Comparison of ENCODE assay signal across 17 cellular contexts in the genomic region with DNA sequence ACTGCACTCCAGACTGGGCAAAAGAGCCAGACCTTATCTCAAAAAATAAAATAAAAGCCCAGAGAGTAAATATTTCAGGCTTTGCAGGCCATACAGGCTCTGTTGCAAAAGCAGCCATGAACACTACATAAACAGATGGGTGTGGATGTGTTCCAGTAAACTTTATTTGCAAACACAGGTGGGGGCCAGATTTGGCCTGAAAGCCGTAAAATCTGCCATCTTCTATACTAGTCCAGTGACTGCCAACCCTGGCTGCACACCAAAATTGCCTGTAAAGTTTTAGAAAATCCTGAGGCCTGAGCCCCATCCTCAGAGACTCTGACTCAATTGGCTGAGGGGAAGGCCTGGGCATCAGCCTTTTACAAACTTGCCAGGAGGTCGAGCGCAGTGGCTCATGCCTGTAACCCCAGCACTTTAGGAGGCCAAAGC.
DNase-seq lines count a peak whose midpoint lies in the region; ATAC-seq and TF ChIP-seq lines count a peak whose summit lies in the region.
"Had no signal": no experiment of that assay in that cellular context is flagged by ENCODE, and none has a peak within 500 bp of the region (broad histone marks: within the 10 kb centered on the region; RNA-seq: fewer than 3 reads in every experiment).

No MANE protein-coding gene starts in this region.

- peak overlapping the region; percentile 74 for H3K27ac ChIP-seq in left ventricle myocardium inferior (replicated peaks)
- H3K27ac ChIP-seq in spleen: peak overlapping the region in 6 of 8 donors; percentile 12 to 55 (median 33)
- H3K27ac ChIP-seq: neural progenitor cell had no signal

- no peaks in the 10 kb centered on the region for H3K27me3 ChIP-seq in left ventricle myocardium inferior (ENCODE audit: low read depth)
- H3K27me3 ChIP-seq in spleen (replicated peaks in 1 of 7): no peaks in the 10 kb centered on the region
- H3K27me3 ChIP-seq: neural progenitor cell had no signal

- H3K4me3 Mint-ChIP-seq in activated naive CD8-positive, alpha-beta T cell treated with anti-CD3 and anti-CD28 coated beads, Interleukin-2, amount 10 ng/mL, durations not matched to agents 7 days and 5 days: no peak overlapping the region
- H3K4me3 Mint-ChIP-seq in activated naive CD8-positive, alpha-beta T cell treated with anti-CD3 and anti-CD28 coated beads for 36 hours: no peak overlapping the region
- H3K4me3 Mint-ChIP-seq: CD4-positive, alpha-beta memory T cell; neural progenitor cell had no signal

- H3K36me3 ChIP-seq in left ventricle myocardium inferior: peaks cover 41% of the 10 kb centered on the region
- peaks cover 0 to 95% (median 44%) of the 10 kb centered on the region in 6 donors for H3K36me3 ChIP-seq in spleen

- no peaks in the 10 kb centered on the region for H3K9me3 Mint-ChIP-seq in activated naive CD8-positive, alpha-beta T cell treated with anti-CD3 and anti-CD28 coated beads, Interleukin-2, amount 10 ng/mL, durations not matched to agents 7 days and 5 days
- H3K9me3 Mint-ChIP-seq in activated naive CD8-positive, alpha-beta T cell treated with anti-CD3 and anti-CD28 coated beads for 36 hours: no peaks in the 10 kb centered on the region
- H3K9me3 Mint-ChIP-seq: activated T-helper 2 cell treated with anti-CD3 and anti-CD28 coated beads, Interferon-gamma antibody, Interleukin-2, Interleukin-4, amounts not matched to agents 10 μg/mL and 5 μg/mL and 100 μg/mL, durations not matched to agents 14 hours and 24 hours and 36 hours; CD4-positive, alpha-beta memory T cell; neural progenitor cell had no signal

- POLR2A ChIA-PET in activated naive CD8-positive, alpha-beta T cell treated with anti-CD3 and anti-CD28 coated beads, Interleukin-2, amount 10 ng/mL, durations not matched to agents 7 days and 5 days (lab: Charles Lee): no interaction called here

- peaks cover 54% of the 10 kb centered on the region for H3K4me1 ChIP-seq in left ventricle myocardium inferior
- H3K4me1 ChIP-seq in spleen: peaks cover 4 to 49% (median 17%) of the 10 kb centered on the region in 6 donors
- H3K4me1 ChIP-seq: neural progenitor cell had no signal

- H3K9me3 ChIP-seq in left ventricle myocardium inferior (replicated peaks) (no peaks in the 10 kb centered on the region), spleen (no peaks in the 10 kb centered on the region)
- H3K9me3 ChIP-seq: thoracic aorta had no signal

- WGBS in spleen, 5 donors: 92 to 97% (median 96%) methylated on average over 3 of the region's 3 CpGs

- no peak for ATAC-seq in activated naive CD8-positive, alpha-beta T cell treated with anti-CD3 and anti-CD28 coated beads, Interleukin-2, amount 10 ng/mL, durations not matched to agents 7 days and 5 days (ENCODE audit: low read depth)
- ATAC-seq in HG02981 (IDR thresholded peaks at IDR 0.05; ENCODE audit: unreplicated experiment) (no peak), HG03442 (IDR thresholded peaks at IDR 0.05; ENCODE audit: unreplicated experiment) (no peak)
- ATAC-seq: Panc1 had no signal

- no peaks in the 10 kb centered on the region for H3K27me3 Mint-ChIP-seq in activated naive CD8-positive, alpha-beta T cell treated with anti-CD3 and anti-CD28 coated beads, Interleukin-2, amount 10 ng/mL, durations not matched to agents 7 days and 5 days
- no peaks in the 10 kb centered on the region for H3K27me3 Mint-ChIP-seq in activated naive CD8-positive, alpha-beta T cell treated with anti-CD3 and anti-CD28 coated beads for 36 hours
- H3K27me3 Mint-ChIP-seq: CD4-positive, alpha-beta memory T cell had no signal

- no peak for TF ChIP-seq POLR2A in spleen (IDR thresholded peaks at IDR 0.05)

- intact Hi-C loops in left ventricle myocardium inferior (cut with micrococcal nuclease) (no loop called here), spleen (cut with DNase I; ENCODE audit: low total_unique reads) (no loop called here), posterior cingulate gyrus (cut with DNase I) (no loop called here)

- H3K36me3 Mint-ChIP-seq in activated naive CD8-positive, alpha-beta T cell treated with anti-CD3 and anti-CD28 coated beads, Interleukin-2, amount 10 ng/mL, durations not matched to agents 7 days and 5 days: peaks cover 35% of the 10 kb centered on the region
- H3K36me3 Mint-ChIP-seq in activated naive CD8-positive, alpha-beta T cell treated with anti-CD3 and anti-CD28 coated beads for 36 hours: peaks cover 19% of the 10 kb centered on the region

- peaks cover 3% of the 10 kb centered on the region for H3K4me1 Mint-ChIP-seq in activated naive CD8-positive, alpha-beta T cell treated with anti-CD3 and anti-CD28 coated beads, Interleukin-2, amount 10 ng/mL, durations not matched to agents 7 days and 5 days
- H3K4me1 Mint-ChIP-seq in activated naive CD8-positive, alpha-beta T cell treated with anti-CD3 and anti-CD28 coated beads for 36 hours: peaks cover 2% of the 10 kb centered on the region
- H3K4me1 Mint-ChIP-seq: neural progenitor cell had no signal

- TF ChIP-seq CTCF in left ventricle myocardium inferior (IDR thresholded peaks at IDR 0.05; ENCODE audit: borderline replicate concordance) (no peak), spleen (IDR thresholded peaks at IDR 0.05 in 8 of 11, conservative IDR thresholded peaks at IDR 0.05 in 3 of 11) (no peak)

- H3K4me3 ChIP-seq in left ventricle myocardium inferior (no peak overlapping the region), spleen (no peak overlapping the region)
- H3K4me3 ChIP-seq: neural progenitor cell, thoracic aorta had no signal

- no peak for DNase-seq in activated naive CD8-positive, alpha-beta T cell treated with anti-CD3 and anti-CD28 coated beads, Interleukin-2, amount 10 ng/mL, durations not matched to agents 7 days and 5 days
- no peak for DNase-seq in activated naive CD8-positive, alpha-beta T cell treated with anti-CD3 and anti-CD28 coated beads for 36 hours
- DNase-seq in NCI-H446 treated with DMSO at 0.1 percent for 48 hours (lab: John Stamatoyannopoulos, UW): peak; percentile 75
- DNase-seq in left ventricle myocardium inferior: no peak
- DNase-seq in spleen: no peak
- no peak for DNase-seq in posterior cingulate gyrus
- DNase-seq: activated CD4-positive, alpha-beta T cell treated with anti-CD3 and anti-CD28 coated beads for 4 hours; CD4-positive, alpha-beta memory T cell; DND-41; foreskin melanocyte; NCI-H2107 had no signal

- peak overlapping the region; percentile 12 for H3K27ac Mint-ChIP-seq in activated naive CD8-positive, alpha-beta T cell treated with anti-CD3 and anti-CD28 coated beads, Interleukin-2, amount 10 ng/mL, durations not matched to agents 7 days and 5 days
- H3K27ac Mint-ChIP-seq in activated naive CD8-positive, alpha-beta T cell treated with anti-CD3 and anti-CD28 coated beads for 36 hours: no peak overlapping the region
- H3K27ac Mint-ChIP-seq: activated T-helper 2 cell treated with anti-CD3 and anti-CD28 coated beads, Interferon-gamma antibody, Interleukin-2, Interleukin-4, amounts not matched to agents 10 μg/mL and 5 μg/mL and 100 μg/mL, durations not matched to agents 14 hours and 24 hours and 36 hours; neural progenitor cell had no signal
